ENCODE assay signal across 8 cellular contexts in genomic region chr11:86551286-86551685, GRCh38.
DNase-seq lines count a peak whose midpoint lies in the region; ATAC-seq and FAIRE-seq lines count a peak whose summit lies in the region.

No MANE protein-coding gene starts in this region.

- H3K9me3 ChIP-seq in small intestine (ENCODE audit: control insufficient read depth, low read depth) = no peaks in the 10 kb centered on the region

- H3K27ac ChIP-seq in small intestine (ENCODE audit: low read depth in 1 of 2, low read length in 1 of 2) = peak overlapping the region; percentile 28 to 72

- CTCF ChIA-PET in activated naive CD4-positive, alpha-beta T cell treated with anti-CD3 and anti-CD28 coated beads for 36 hours (lab: Charles Lee) = no interaction called here

- FAIRE-seq in small intestine (lab: Jason Lieb, UNC) = no peak

- intact Hi-C loops in activated naive CD4-positive, alpha-beta T cell treated with anti-CD3 and anti-CD28 coated beads for 36 hours (cut with micrococcal nuclease) = no loop called here

- no peaks in the 10 kb centered on the region for H3K27me3 Mint-ChIP-seq in activated naive CD4-positive, alpha-beta T cell treated with anti-CD3 and anti-CD28 coated beads for 36 hours (ENCODE audit: low read depth)

- peaks cover 10 to 13% of the 10 kb centered on the region in 2 donors for H3K4me1 ChIP-seq in small intestine (ENCODE audit: control insufficient read depth in 2 of 2, insufficient read depth in 1 of 2, low read depth in 1 of 2, low read length in 1 of 2)

- H3K4me3 ChIP-seq in small intestine (ENCODE audit: low read depth in 1 of 2, low read length in 2 of 2) = no peak overlapping the region

- WGBS in small intestine, 3 donors = 10 to 21% (median 12%) methylated on average over 1 of the region's 1 CpG

- no peak overlapping the region for H3K27ac Mint-ChIP-seq in activated naive CD4-positive, alpha-beta T cell treated with anti-CD3 and anti-CD28 coated beads for 36 hours

- ATAC-seq in GM18868 (IDR thresholded peaks at IDR 0.05; ENCODE audit: unreplicated experiment) (peak; percentile 89), HG02884 (IDR thresholded peaks at IDR 0.05; ENCODE audit: unreplicated experiment) (no peak)

- no peaks in the 10 kb centered on the region for H3K36me3 ChIP-seq in small intestine (ENCODE audit: control insufficient read depth in 2 of 2, insufficient read depth in 2 of 2, low read length in 2 of 2)

- no peaks in the 10 kb centered on the region for H3K4me1 Mint-ChIP-seq in activated naive CD4-positive, alpha-beta T cell treated with anti-CD3 and anti-CD28 coated beads for 36 hours (ENCODE audit: low read depth)

- DNase-seq in OCI-M1 (lab: John Stamatoyannopoulos, UW) (peak; percentile 98), fibroblast of the conjunctiva (ENCODE audit: low read depth) (peak; percentile 80), small intestine (peak; percentile 83), activated gamma-delta T cell (lab: John Stamatoyannopoulos, UW) (no peak), DMS79 (lab: John Stamatoyannopoulos, UW) (no peak)
- no peak for DNase-seq in activated naive CD4-positive, alpha-beta T cell treated with anti-CD3 and anti-CD28 coated beads for 36 hours

- H3K4me3 Mint-ChIP-seq in activated naive CD4-positive, alpha-beta T cell treated with anti-CD3 and anti-CD28 coated beads for 36 hours = no peak overlapping the region

- H3K9me3 Mint-ChIP-seq in activated naive CD4-positive, alpha-beta T cell treated with anti-CD3 and anti-CD28 coated beads for 36 hours = no peaks in the 10 kb centered on the region

- H3K36me3 Mint-ChIP-seq in activated naive CD4-positive, alpha-beta T cell treated with anti-CD3 and anti-CD28 coated beads for 36 hours (ENCODE audit: low read depth) = peaks cover 14% of the 10 kb centered on the region

- H3K27me3 ChIP-seq in small intestine (ENCODE audit: control insufficient read depth in 2 of 2, insufficient read depth in 2 of 2, low read length in 2 of 2) = no peaks in the 10 kb centered on the region

Comparison
In these comparisons a context has a peak if more than half of its experiments do, and no peak if none do; other contexts are left out.
1. DNase-seq: peak in OCI-M1 (single experiment), fibroblast of the conjunctiva (single experiment) and small intestine (single experiment); none in activated naive CD4-positive, alpha-beta T cell treated with anti-CD3 and anti-CD28 coated beads for 36 hours (single experiment), activated gamma-delta T cell (single experiment) and DMS79 (single experiment).